Comparison of ENCODE assay signal across 8 cellular contexts in genomic region chr18:9742588-9743131, GRCh38. TPM values are rescaled to one million over a fixed set of nuclear protein-coding genes. Genes with fewer than 3 reads are reported as not detected.
A peak's percentile ranks its signal among the peaks of the same experiment; 100 is the strongest.
DNase-seq lines count a peak whose midpoint lies in the region; ATAC-seq, FAIRE-seq and TF ChIP-seq lines count a peak whose summit lies in the region.

No MANE protein-coding gene starts in this region.

- H3K23ac ChIP-seq in H1 (ENCODE audit: insufficient read length): no peak overlapping the region

- H3K4me1 ChIP-seq in PC-9 (replicated peaks; ENCODE audit: insufficient read depth) (peaks cover 67% of the 10 kb centered on the region), H1 (replicated peaks in 1 of 4; ENCODE audit: control insufficient read depth in 3 of 4, insufficient read depth in 4 of 4, low read length in 3 of 4) (peaks cover 12 to 30% (median 19%) of the 10 kb centered on the region in 4 experiments), transverse colon (peaks cover 3 to 23% (median 18%) of the 10 kb centered on the region in 4 donors)

- H3K9me3 ChIP-seq in PC-9 (ENCODE audit: insufficient read depth, low read depth) (peaks cover 4% of the 10 kb centered on the region; the same call in 1 of the 2 replicates), H1 (ENCODE audit: insufficient read depth in 2 of 2, low read depth in 1 of 2, low read length in 1 of 2) (no peaks in the 10 kb centered on the region), transverse colon (no peaks in the 10 kb centered on the region)

- in situ Hi-C loops in transverse colon (cut with MboI; ENCODE audit: low pct_ligation_motif_present in 1 of 4, low pct_unique_long_range_greater_than_20kb in 1 of 4, low sequenced_read_pairs in 3 of 4): no loop called here

- H3K4me2 ChIP-seq in PC-9 (peak overlapping the region; percentile 73), H1 (ENCODE audit: insufficient read depth in 1 of 2, low read depth in 2 of 2, low read length in 2 of 2) (peak overlapping the region; percentile 29 to 35; a peak in 2 of 4 replicates)

- no peak overlapping the region for H3K27ac Mint-ChIP-seq in activated naive CD8-positive, alpha-beta T cell treated with anti-CD3 and anti-CD28 coated beads, Interleukin-2, amount 50 U/mL, for 24 hours

- peak overlapping the region; percentile 96 for H3K27ac ChIP-seq in PC-9
- no peak overlapping the region for H3K27ac ChIP-seq in H1 (ENCODE audit: low read depth, low read length)
- peak overlapping the region; percentile 4 to 38 (median 26) for H3K27ac ChIP-seq in transverse colon

- H3K9me3 Mint-ChIP-seq in activated naive CD8-positive, alpha-beta T cell treated with anti-CD3 and anti-CD28 coated beads, Interleukin-2, amount 50 U/mL, for 24 hours: no peaks in the 10 kb centered on the region

- POLR2A ChIA-PET in PC-9 (lab: Charles Lee; ENCODE audit: unreplicated experiment): interaction anchor here (0.5 to 0.7 kb wide), 5 partner anchors 94 to 956 kb away, joined by 3 to 6 read pairs (median 4); no protein-coding TSS in a partner anchor
- POLR2A ChIA-PET in H1 (lab: Charles Lee; ENCODE audit: partially characterized antibody): interaction anchor here (1.3 kb wide), 1 partner anchor 11 kb away, joined by 3 read pairs; no protein-coding TSS in a partner anchor

- no peak overlapping the region for H3K56ac ChIP-seq in H1 (replicated peaks; ENCODE audit: insufficient read length, low read depth, low read length)

- intact Hi-C loops in PC-9 (cut with micrococcal nuclease; ENCODE audit: unreplicated experiment): loop anchor here (1.0 to 5.0 kb wide), 5 partner anchors 33 to 155 kb away; no protein-coding TSS in a partner anchor
- intact Hi-C loops in transverse colon (cut with DNase I; ENCODE audit: low total_unique reads): no loop called here

- no peaks in the 10 kb centered on the region; the same call in 1 of the 2 replicates for H3K23me2 ChIP-seq in H1 (ENCODE audit: low read depth, low read length)

- H3K36me3 Mint-ChIP-seq in activated naive CD8-positive, alpha-beta T cell treated with anti-CD3 and anti-CD28 coated beads, Interleukin-2, amount 50 U/mL, for 24 hours (ENCODE audit: low read depth): no peaks in the 10 kb centered on the region

- no peaks in the 10 kb centered on the region for H3K9me2 ChIP-seq in PC-9 (ENCODE audit: insufficient read depth)

- DNase-seq in PC-9 (peak; percentile 29 to 54), H1 (ENCODE audit: low read depth in 1 of 2, low spot score in 2 of 2) (no peak), medulla oblongata (ENCODE audit: extremely low spot score) (peak; percentile 64), transverse colon (no peak), HUDEP-2 (lab: John Stamatoyannopoulos, UW; ENCODE audit: unreplicated experiment in 76 of 76) (no peak)
- DNase-seq in activated CD4-positive, CD25-positive, alpha-beta regulatory T cell (lab: John Stamatoyannopoulos, UW): no peak
- no peak for DNase-seq in activated naive CD8-positive, alpha-beta T cell treated with anti-CD3 and anti-CD28 coated beads, Interleukin-2, amount 50 U/mL, for 24 hours

- peaks cover 38% of the 10 kb centered on the region for H3F3A ChIP-seq in PC-9 (ENCODE audit: insufficient read depth, low read depth)

- H2BK15ac ChIP-seq in H1 (ENCODE audit: low read length): no peak overlapping the region

- no peak overlapping the region; the same call in 1 of the 2 replicates for H2BK20ac ChIP-seq in H1 (ENCODE audit: low read length)

- H4K91ac ChIP-seq in H1 (replicated peaks; ENCODE audit: insufficient read length, low read length): no peak overlapping the region

- TF ChIP-seq POLR2A in H1 (IDR thresholded peaks at IDR 0.05; ENCODE audit: control extremely low read depth in 1 of 2, low read depth in 2 of 2, low read length in 2 of 2) (no peak), transverse colon (IDR thresholded peaks at IDR 0.05) (no peak)

- no peak overlapping the region for H4K8ac ChIP-seq in H1 (ENCODE audit: extremely low read depth, insufficient read depth, low read length)

- H3K79me1 ChIP-seq in H1 (ENCODE audit: low read depth, low read length): no peaks in the 10 kb centered on the region

- H4K20me1 ChIP-seq in PC-9 (ENCODE audit: insufficient read depth) (no peaks in the 10 kb centered on the region), H1 (replicated peaks in 1 of 2; ENCODE audit: control insufficient read depth in 1 of 2, insufficient read depth in 2 of 2, low read length in 2 of 2) (no peaks in the 10 kb centered on the region)

- no peak for TF ChIP-seq CTCF in PC-9 (conservative IDR thresholded peaks at IDR 0.05)
- TF ChIP-seq CTCF in H1 (IDR thresholded peaks at IDR 0.05; ENCODE audit: control extremely low read depth in 1 of 3, insufficient read depth in 1 of 3, low read depth in 1 of 3, low read length in 3 of 3): no peak
- no peak for TF ChIP-seq CTCF in transverse colon (IDR thresholded peaks at IDR 0.05)

- H3K18ac ChIP-seq in H1 (ENCODE audit: extremely low read depth, low read length): no peak overlapping the region; the same call in 1 of the 2 replicates

- no peak overlapping the region for H2BK12ac ChIP-seq in H1 (ENCODE audit: low read depth, low read length)

- H3K27me3 ChIP-seq in PC-9 (ENCODE audit: insufficient read depth, low read depth): no peaks in the 10 kb centered on the region
- H3K27me3 ChIP-seq in H1 (replicated peaks in 1 of 4; ENCODE audit: control insufficient read depth in 3 of 4, extremely low read depth in 1 of 4, insufficient read depth in 3 of 4, low read length in 3 of 4): no peaks in the 10 kb centered on the region
- H3K27me3 ChIP-seq in transverse colon: no peaks in the 10 kb centered on the region

- TSS peak; percentile 85 for BruUV-seq in PC-9 (replicated peaks; lab: Mats Ljungman, UMichigan)

- no peak for ATAC-seq in HG02678 (IDR thresholded peaks at IDR 0.05; ENCODE audit: unreplicated experiment)
- no peak for ATAC-seq in activated naive CD8-positive, alpha-beta T cell treated with anti-CD3 and anti-CD28 coated beads, Interleukin-2, amount 50 U/mL, for 24 hours

- whole genome bisulfite sequencing in H1 (ENCODE audit: extremely low coverage in 1 of 2, insufficient coverage in 1 of 2, insufficient read length in 1 of 2, insufficient replicate concordance in 2 of 2, low coverage in 1 of 2, low lambda C conversion rate in 2 of 2, missing lambda C conversion rate in 1 of 2), 2 experiments: 73% methylated on average over 8 of the region's 8 CpGs; no CpG with 5 or more reads in 1 of the 2 experiments
- 25 to 31% methylated on average over 7 to 8 of the region's 8 CpGs for WGBS in transverse colon (ENCODE audit: low coverage in 1 of 2), 2 donors

- no peak overlapping the region for H3K4ac ChIP-seq in H1 (replicated peaks; ENCODE audit: insufficient read length, low read depth, low read length)

- H3K79me2 ChIP-seq in PC-9 (ENCODE audit: low read depth) (peaks cover 72% of the 10 kb centered on the region), H1 (ENCODE audit: control insufficient read depth in 1 of 2, insufficient read depth in 2 of 2, low read length in 2 of 2) (no peaks in the 10 kb centered on the region)

- H2BK120ac ChIP-seq in H1 (replicated peaks; ENCODE audit: low read depth, low read length): no peak overlapping the region

- H4K5ac ChIP-seq in H1 (ENCODE audit: insufficient read length, low read depth, low read length): no peak overlapping the region

- no peak overlapping the region for H3K14ac ChIP-seq in H1 (ENCODE audit: insufficient read length)

- no peak overlapping the region for H2AK5ac ChIP-seq in H1 (ENCODE audit: low read depth, low read length)

- peak overlapping the region; percentile 26; the same call in 1 of the 2 replicates for H2BK5ac ChIP-seq in H1 (ENCODE audit: low read depth, low read length)

- FAIRE-seq in H1 (lab: Jason Lieb, UNC): no peak

- H3K4me1 Mint-ChIP-seq in activated naive CD8-positive, alpha-beta T cell treated with anti-CD3 and anti-CD28 coated beads, Interleukin-2, amount 50 U/mL, for 24 hours: no peaks in the 10 kb centered on the region

- CTCF ChIA-PET in PC-9 (lab: Charles Lee): interaction anchor here (0.6 kb wide), 2 partner anchors 125 to 1353 kb away, joined by 4 to 5 read pairs; no protein-coding TSS in a partner anchor
- CTCF ChIA-PET in H1 (lab: Charles Lee; ENCODE audit: partially characterized antibody): interaction anchor here (0.6 to 0.8 kb wide), 2 partner anchors 29 to 38 kb away, joined by 3 read pairs; no protein-coding TSS in a partner anchor

- no peak overlapping the region for H3K9ac ChIP-seq in H1 (replicated peaks in 1 of 4; ENCODE audit: extremely low read depth in 1 of 4, low read depth in 3 of 4, low read length in 3 of 4)

- H3K27me3 Mint-ChIP-seq in activated naive CD8-positive, alpha-beta T cell treated with anti-CD3 and anti-CD28 coated beads, Interleukin-2, amount 50 U/mL, for 24 hours: peaks cover 14% of the 10 kb centered on the region

- no peak overlapping the region for H2AFZ ChIP-seq in PC-9
- H2AFZ ChIP-seq in H1 (ENCODE audit: low read length): no peak overlapping the region

- no peak overlapping the region for H3K4me3 Mint-ChIP-seq in activated naive CD8-positive, alpha-beta T cell treated with anti-CD3 and anti-CD28 coated beads, Interleukin-2, amount 50 U/mL, for 24 hours

- TF ChIP-seq RAD21 in H1 (IDR thresholded peaks at IDR 0.05 in 1 of 2, conservative IDR thresholded peaks at IDR 0.05 in 1 of 2; ENCODE audit: low read depth in 2 of 2, low read length in 2 of 2): no peak

- 0 out of 2 replicates have a peak, but pooled peaks cover 10% of the 10 kb centered on the region for H3K36me3 ChIP-seq in PC-9 (ENCODE audit: low read depth)
- H3K36me3 ChIP-seq in H1 (ENCODE audit: control insufficient read depth in 2 of 4, insufficient read depth in 4 of 4, low read length in 3 of 4): no peaks in the 10 kb centered on the region
- H3K36me3 ChIP-seq in transverse colon: no peaks in the 10 kb centered on the region

- peak overlapping the region; percentile 27; the same call in 1 of the 2 replicates for H3K4me3 ChIP-seq in PC-9
- no peak overlapping the region for H3K4me3 ChIP-seq in H1 (ENCODE audit: extremely low read depth in 1 of 4, insufficient read depth in 2 of 4, low read depth in 3 of 4, low read length in 4 of 4)
- H3K4me3 ChIP-seq in transverse colon: peak overlapping the region in 2 of 4 donors; percentile 3 to 18

- TF ChIP-seq EP300 in H1 (IDR thresholded peaks at IDR 0.05; ENCODE audit: borderline replicate concordance in 1 of 2, low read depth in 2 of 2, low read length in 2 of 2) (no peak), transverse colon (IDR thresholded peaks at IDR 0.05; ENCODE audit: low read depth) (no peak)

TF ChIP-seq in H1, 55 proteins besides CTCF, POLR2A, EP300 and RAD21 (continues in another document):
- no peak for TF ChIP-seq POLR2AphosphoS5 (IDR thresholded peaks at IDR 0.05; ENCODE audit: low read depth, low read length)

RNA-seq across cellular contexts. Expression of gene RAB31, which starts 34.6 kb away (rescaled TPM):
- total RNA-seq in PC-9 (2021): 48.6 and 51.0 TPM in 2 replicates
- 39.3 and 40.9 TPM in 2 replicates for total RNA-seq in H1 (2021; fragmentation: NEBNext Ultra II Directional; extraction: Animal tissue kit (Norgen Biotek cat#: 25700))
- polyA plus RNA-seq in H1 (2011; rRNA removed): 15.2 TPM in 2 replicates
- polyA plus RNA-seq in H1 (2011; cell fraction: cytosol; rRNA removed): 16.7 TPM
- polyA plus RNA-seq in H1 (2011; cell fraction: nucleus; rRNA removed): 27.4 TPM
- polyA plus RNA-seq in H1 (2012, experiment 1 of 2): 17.8 to 28.0 TPM (median 22.6 TPM) in 4 replicates
- polyA plus RNA-seq in H1 (2012, experiment 2 of 2): 6.0 TPM
- polyA plus RNA-seq in H1 (2013, experiment 1 of 2): 65.4 TPM
- polyA plus RNA-seq in H1 (2013, experiment 2 of 2): 69.7 TPM
- 54.0 and 57.9 TPM in 2 replicates for polyA minus RNA-seq in H1 (2011; rRNA and poly(A)+ RNA removed)
- 14.6 TPM for polyA minus RNA-seq in H1 (2011; cell fraction: cytosol; rRNA and poly(A)+ RNA removed)
- polyA minus RNA-seq in H1 (2011; cell fraction: nucleus; rRNA and poly(A)+ RNA removed): 33.4 TPM
- total RNA-seq in transverse colon: 10 to 100 TPM; 13.1 to 18.4 (median 16.9) TPM

Comparison
In these comparisons a context has a peak if more than half of its experiments do, and no peak if none do; other contexts are left out.
1. DNase-seq: peak in PC-9 (2 of 2) and medulla oblongata (single experiment); none in H1 (0 of 2), transverse colon (single experiment), HUDEP-2 (0 of 76), activated CD4-positive, CD25-positive, alpha-beta regulatory T cell (0 of 4) and activated naive CD8-positive, alpha-beta T cell treated with anti-CD3 and anti-CD28 coated beads, Interleukin-2, amount 50 U/mL, for 24 hours (single experiment).